In the genomic region with DNA sequence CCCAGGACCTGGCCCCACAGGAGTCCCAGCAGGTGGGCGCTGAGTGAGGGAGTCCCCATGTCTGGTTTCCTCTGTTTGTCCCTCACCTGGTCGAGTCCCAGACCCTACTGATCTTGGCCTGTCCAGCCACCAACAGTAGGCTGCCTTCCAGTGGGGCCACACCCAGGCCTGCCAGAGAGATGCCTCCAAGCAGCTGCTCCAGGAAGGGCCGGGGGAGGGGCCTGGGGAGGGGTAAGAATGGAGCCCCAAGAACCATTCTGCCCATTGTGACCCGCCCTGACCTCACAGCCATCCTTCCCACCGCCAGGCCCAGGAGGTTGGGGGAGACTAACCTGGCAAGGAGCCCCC, we compare ENCODE assay signal across 8 cellular contexts. TPM values are rescaled to one million over a fixed set of nuclear protein-coding genes. Genes with fewer than 3 reads are reported as not detected.
A peak's percentile ranks its signal among the peaks of the same experiment; 100 is the strongest.
DNase-seq lines count a peak whose midpoint lies in the region; ATAC-seq and TF ChIP-seq lines count a peak whose summit lies in the region.

No MANE protein-coding gene starts in this region.

- peaks cover 2% of the 10 kb centered on the region for H3K27me3 ChIP-seq in HUES6 (ENCODE audit: control insufficient read depth, insufficient read depth, low read length)

- no peaks in the 10 kb centered on the region for H3K9me3 Mint-ChIP-seq in activated naive CD4-positive, alpha-beta T cell treated with anti-CD3 and anti-CD28 coated beads, Interleukin-2, amount 50 U/mL, for 72 hours

- H3K36me3 ChIP-seq in HUES6 (ENCODE audit: control insufficient read depth, insufficient read depth, low read length) = no peaks in the 10 kb centered on the region

- no peak overlapping the region for H3K27ac ChIP-seq in HUES6 (ENCODE audit: low read depth, low read length)

- ATAC-seq in GM19395 (IDR thresholded peaks at IDR 0.05; ENCODE audit: unreplicated experiment) = no peak
- ATAC-seq in activated naive CD4-positive, alpha-beta T cell treated with anti-CD3 and anti-CD28 coated beads, Interleukin-2, amount 50 U/mL, for 72 hours = no peak

- TF ChIP-seq CTCF in AG04449 (IDR thresholded peaks at IDR 0.05; ENCODE audit: insufficient read depth, low read length, missing control alignments) (no peak), cardiac fibroblast (IDR thresholded peaks at IDR 0.05; ENCODE audit: low read depth, low read length) (no peak)

- no peak for DNase-seq in AG04449 (ENCODE audit: low read depth, low spot score)
- no peak for DNase-seq in cardiac fibroblast (ENCODE audit: low read depth in 2 of 2)
- peak; percentile 85 for DNase-seq in myocyte (ENCODE audit: low read depth)
- DNase-seq in NOMO-1 treated with DMSO at 0.1 percent for 48 hours (lab: John Stamatoyannopoulos, UW; ENCODE audit: unreplicated experiment) = no peak
- no peak for DNase-seq in stimulated activated naive CD4-positive, alpha-beta T cell (lab: John Stamatoyannopoulos, UW)
- no peak for DNase-seq in activated naive CD4-positive, alpha-beta T cell treated with anti-CD3 and anti-CD28 coated beads, Interleukin-2, amount 50 U/mL, for 72 hours (ENCODE audit: low spot score in 2 of 2)

- CTCF ChIA-PET in AG04449 (lab: Yijun Ruan, JAX) = interaction anchor here (1.0 to 8.7 kb wide), 8 partner anchors 15 to 297 kb away, joined by 3 to 265 read pairs (median 7); no protein-coding TSS in a partner anchor

- H3K4me1 ChIP-seq in HUES6 (ENCODE audit: control insufficient read depth, insufficient read depth, low read length) = peaks cover 13% of the 10 kb centered on the region

- H3K4me3 ChIP-seq in AG04449 (ENCODE audit: low read depth, low read length) (peak overlapping the region; percentile 72), HUES6 (ENCODE audit: low read depth, low read length) (peak overlapping the region; percentile 68), cardiac fibroblast (replicated peaks in 1 of 2; ENCODE audit: low read depth in 2 of 2, low read length in 2 of 2) (peak overlapping the region; percentile 69 to 70)

- peak overlapping the region in 1 of 2 donors; percentile 60 for H3K27ac Mint-ChIP-seq in activated naive CD4-positive, alpha-beta T cell treated with anti-CD3 and anti-CD28 coated beads, Interleukin-2, amount 50 U/mL, for 72 hours

- H3K9me3 ChIP-seq in HUES6 (ENCODE audit: control insufficient read depth, insufficient read depth, low read depth, low read length) = no peaks in the 10 kb centered on the region

- H3K36me3 Mint-ChIP-seq in activated naive CD4-positive, alpha-beta T cell treated with anti-CD3 and anti-CD28 coated beads, Interleukin-2, amount 50 U/mL, for 72 hours = no peaks in the 10 kb centered on the region

- no peak overlapping the region for H3K9ac ChIP-seq in HUES6 (ENCODE audit: low read length)

- POLR2A ChIA-PET in AG04449 (lab: Yijun Ruan, JAX) = no interaction called here

RNA-seq across cellular contexts. Expression of gene SPATA20, which starts 0.7 kb away (rescaled TPM):
- 45.9 and 50.3 TPM in 2 replicates for total RNA-seq in myocyte
- polyA plus RNA-seq in myocyte (2012) = 39.6 TPM
- total RNA-seq in activated naive CD4-positive, alpha-beta T cell treated with anti-CD3 and anti-CD28 coated beads, Interleukin-2, amount 50 U/mL, for 72 hours = 10 to 100 TPM; 11.4 to 18.6 TPM

RNA-seq across cellular contexts. Expression of gene CACNA1G, which starts 12.8 kb away (rescaled TPM):
- 0.03 and 0.10 TPM in 2 replicates for total RNA-seq in myocyte
- polyA plus RNA-seq in myocyte (2012) = 0.15 TPM
- total RNA-seq in activated naive CD4-positive, alpha-beta T cell treated with anti-CD3 and anti-CD28 coated beads, Interleukin-2, amount 50 U/mL, for 72 hours = under 1 TPM in 1 of 2 donors, not detected in 1; 0.14 TPM

RNA-seq across cellular contexts. Expression of gene EPN3, which starts 15.2 kb away (rescaled TPM):
- not detected in 2 replicates for total RNA-seq in myocyte
- not detected for polyA plus RNA-seq in myocyte (2012)
- not detected for total RNA-seq in activated naive CD4-positive, alpha-beta T cell treated with anti-CD3 and anti-CD28 coated beads, Interleukin-2, amount 50 U/mL, for 72 hours

RNA-seq across cellular contexts. Expression of gene MYCBPAP, which starts 39.5 kb away (rescaled TPM):
- total RNA-seq in myocyte = 0.35 and 0.52 TPM in 2 replicates
- polyA plus RNA-seq in myocyte (2012) = 0.77 TPM
- 1 to 10 TPM in 1 of 2 donors, under 1 TPM in 1; 0.30 to 1.6 TPM for total RNA-seq in activated naive CD4-positive, alpha-beta T cell treated with anti-CD3 and anti-CD28 coated beads, Interleukin-2, amount 50 U/mL, for 72 hours
